ENCODE assay signal across 9 cellular contexts in the genomic region with DNA sequence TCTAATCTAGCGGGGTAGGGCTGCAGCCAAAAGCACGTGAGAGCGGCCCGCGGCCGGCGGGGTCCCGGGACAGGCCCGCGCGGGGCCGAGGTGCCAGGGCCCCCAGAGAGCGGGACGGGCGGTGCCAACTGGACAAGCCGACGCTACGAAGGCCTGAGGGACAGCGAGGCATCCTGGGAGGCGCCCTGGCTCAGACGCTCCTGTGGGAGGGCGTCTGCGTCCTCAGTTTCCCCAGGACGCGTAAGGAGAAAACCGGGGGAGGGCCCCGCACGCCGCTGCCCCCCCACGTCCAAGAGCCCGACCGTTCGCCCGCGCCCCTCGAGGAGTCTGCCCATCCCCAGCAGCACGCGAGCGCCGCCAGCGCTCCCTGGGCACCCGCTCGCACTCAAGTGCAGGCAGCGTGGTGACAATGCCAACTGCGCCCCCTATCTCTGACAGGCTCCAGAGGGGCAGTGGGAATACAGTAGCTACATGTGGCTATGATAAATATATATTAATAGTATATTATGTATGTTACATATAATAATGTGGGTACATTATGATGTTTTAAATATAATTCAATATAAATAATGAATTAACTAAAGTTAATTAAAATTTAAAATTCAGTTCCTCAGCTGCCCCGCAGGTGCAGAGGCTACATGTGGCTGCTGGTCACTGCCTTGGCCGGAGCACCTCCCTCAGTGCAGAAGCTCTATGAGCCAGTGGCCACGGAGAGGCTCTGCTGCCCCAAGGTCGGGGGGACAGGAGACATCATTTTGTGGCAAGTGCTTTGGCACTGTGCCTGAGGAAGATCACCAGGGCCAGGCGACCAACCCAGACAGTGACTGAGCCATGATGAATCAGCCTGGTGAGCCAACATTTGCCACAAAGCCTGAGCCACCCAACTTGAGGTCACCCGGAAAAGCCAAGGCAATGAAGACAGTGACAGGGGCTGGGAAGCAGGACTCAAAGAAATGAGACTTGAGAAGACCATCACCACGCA. TPM values are rescaled to one million over a fixed set of nuclear protein-coding genes. Genes with fewer than 3 reads are reported as not detected.
A peak's percentile ranks its signal among the peaks of the same experiment; 100 is the strongest.
DNase-seq lines count a peak whose midpoint lies in the region; ATAC-seq and TF ChIP-seq lines count a peak whose summit lies in the region.
"Had no signal": no experiment of that assay in that cellular context is flagged by ENCODE, and none has a peak within 500 bp of the region (broad histone marks: within the 10 kb centered on the region; RNA-seq: fewer than 3 reads in every experiment).

No MANE protein-coding gene starts in this region.

- intact Hi-C loops in transverse colon (cut with DNase I; ENCODE audit: low total_unique reads), result no loop called here

- TF ChIP-seq CTCF in WI38 (IDR thresholded peaks at IDR 0.05; ENCODE audit: low read depth, low read length) (peak; percentile 57), transverse colon (IDR thresholded peaks at IDR 0.05) (peak; percentile 35 to 55 (median 45))

- peaks cover 6% of the 10 kb centered on the region for H3K9me3 Mint-ChIP-seq in activated T-cell treated with anti-CD3 and anti-CD28 coated beads, Interleukin-2, amount 50 U/mL, for 24 hours
- peaks cover 10 to 18% (median 13%) of the 10 kb centered on the region in 7 donors for H3K9me3 Mint-ChIP-seq in naive B cell

- TF ChIP-seq POLR2A in transverse colon (IDR thresholded peaks at IDR 0.05), result no peak

- H3K36me3 ChIP-seq in esophagus (ENCODE audit: control insufficient read depth in 2 of 2, insufficient read depth in 2 of 2, low read length in 1 of 2) (no peaks in the 10 kb centered on the region), transverse colon (no peaks in the 10 kb centered on the region)

- H3K4me1 ChIP-seq in esophagus (ENCODE audit: control insufficient read depth in 2 of 2, insufficient read depth in 2 of 2, low read length in 1 of 2) (peaks cover 2 to 9% of the 10 kb centered on the region in 2 donors), transverse colon (peaks cover 0 to 11% (median 8%) of the 10 kb centered on the region in 4 donors)

- DNase-seq in activated T-cell treated with anti-CD3 and anti-CD28 coated beads for 1 hour (ENCODE audit: low read depth) (peak; percentile 43), naive B cell (peak; percentile 57), transverse colon (peak; percentile 58), NCI-H1048 (lab: John Stamatoyannopoulos, UW) (no peak)
- no peak for DNase-seq in activated T-cell treated with anti-CD3 and anti-CD28 coated beads, Interleukin-2, amount 50 U/mL, for 24 hours

- H3K27ac ChIP-seq in esophagus (ENCODE audit: low read depth in 2 of 2, low read length in 1 of 2) (peak overlapping the region in 1 of 2 donors; percentile 34), transverse colon (peak overlapping the region; percentile 10 to 74 (median 50))

- H3K4me3 ChIP-seq in WI38 (ENCODE audit: low read depth, low read length) (0 out of 2 replicates have a peak overlapping the region, but pooled peaks have one; percentile 16), esophagus (ENCODE audit: low read depth in 1 of 2, low read length in 2 of 2) (peak overlapping the region; percentile 9 to 12), transverse colon (peak overlapping the region in 3 of 4 donors; percentile 8 to 31 (median 27))

- no peak for TF ChIP-seq EP300 in transverse colon (IDR thresholded peaks at IDR 0.05; ENCODE audit: low read depth)

- H3K4me3 Mint-ChIP-seq in activated T-cell treated with anti-CD3 and anti-CD28 coated beads, Interleukin-2, amount 50 U/mL, for 24 hours, result no peak overlapping the region
- peak overlapping the region in 2 of 8 donors; percentile 51 to 52 for H3K4me3 Mint-ChIP-seq in naive B cell

- no peaks in the 10 kb centered on the region for H3K27me3 ChIP-seq in esophagus (ENCODE audit: control insufficient read depth in 1 of 2, insufficient read depth in 2 of 2, low read length in 2 of 2)
- no peaks in the 10 kb centered on the region for H3K27me3 ChIP-seq in transverse colon

- WGBS in esophagus, 2 donors, result 34 to 43% methylated on average over 52 of the region's 52 CpGs
- 49 to 64% methylated on average over 5 to 52 of the region's 52 CpGs for WGBS in transverse colon (ENCODE audit: low coverage in 1 of 2), 2 donors

- in situ Hi-C loops in transverse colon (cut with MboI; ENCODE audit: low pct_ligation_motif_present in 1 of 4, low pct_unique_long_range_greater_than_20kb in 1 of 4, low sequenced_read_pairs in 3 of 4), result no loop called here

- H3K27me3 Mint-ChIP-seq in activated T-cell treated with anti-CD3 and anti-CD28 coated beads, Interleukin-2, amount 50 U/mL, for 24 hours, result no peaks in the 10 kb centered on the region
- no peaks in the 10 kb centered on the region for H3K27me3 Mint-ChIP-seq in naive B cell

- peaks cover 7% of the 10 kb centered on the region for H3K4me1 Mint-ChIP-seq in activated T-cell treated with anti-CD3 and anti-CD28 coated beads, Interleukin-2, amount 50 U/mL, for 24 hours (ENCODE audit: low read depth)
- H3K4me1 Mint-ChIP-seq in naive B cell, result peaks cover 8 to 15% (median 11%) of the 10 kb centered on the region in 3 donors

- peaks cover 7% of the 10 kb centered on the region for H3K36me3 Mint-ChIP-seq in activated T-cell treated with anti-CD3 and anti-CD28 coated beads, Interleukin-2, amount 50 U/mL, for 24 hours (ENCODE audit: low read depth)
- H3K36me3 Mint-ChIP-seq in naive B cell, result peaks cover 8 to 26% of the 10 kb centered on the region in 2 donors

- peak; percentile 89 to 94 for ATAC-seq in naive B cell (ENCODE audit: low read depth in 2 of 2)
- no peak for ATAC-seq in GM21786 (IDR thresholded peaks at IDR 0.05; ENCODE audit: unreplicated experiment)

- no peak overlapping the region for H3K27ac Mint-ChIP-seq in activated T-cell treated with anti-CD3 and anti-CD28 coated beads, Interleukin-2, amount 50 U/mL, for 24 hours
- H3K27ac Mint-ChIP-seq in naive B cell, result no peak overlapping the region

- H3K9me3 ChIP-seq in esophagus (ENCODE audit: control insufficient read depth in 2 of 2, insufficient read depth in 1 of 2, low read depth in 1 of 2, low read length in 1 of 2) (peaks cover under 1% of the 10 kb centered on the region in 2 donors), transverse colon (peaks cover 0 to 5% of the 10 kb centered on the region in 2 donors)

RNA-seq across cellular contexts. Expression of gene SFT2D3, which starts 5.5 kb away (rescaled TPM):
- 1 to 10 TPM; 3.8 to 4.2 TPM for polyA plus RNA-seq in esophagus
- polyA plus RNA-seq in naive B cell (ENCODE audit: low read depth in 6 of 6), result 1 to 10 TPM in 3 of 6 donors, under 1 TPM in 2, not detected in 1; 0.28 to 3.0 (median 2.8) TPM
- 10 to 100 TPM in 1 of 4 donors, 1 to 10 TPM in 3; 6.8 to 13.7 (median 8.3) TPM for total RNA-seq in transverse colon

RNA-seq across cellular contexts. Expression of gene LIMS2, which starts 20.5 kb away (rescaled TPM):
- 10 to 100 TPM; 32.4 to 58.4 TPM for polyA plus RNA-seq in esophagus
- 10 to 100 TPM; 11.2 to 60.4 (median 27.7) TPM for polyA plus RNA-seq in naive B cell (ENCODE audit: low read depth in 6 of 6)
- 100 to 1,000 TPM in 2 of 4 donors, 10 to 100 TPM in 2; 34.5 to 198 (median 91.3) TPM for total RNA-seq in transverse colon

RNA-seq across cellular contexts. Expression of gene GPR17, which starts 49.8 kb away (rescaled TPM):
- polyA plus RNA-seq in esophagus (1 to 10 TPM in 1 of 2 donors, under 1 TPM in 1; 0.26 to 1.6 TPM), naive B cell (ENCODE audit: low read depth in 6 of 6) (not detected)
- under 1 TPM in 1 of 4 donors, not detected in 3; 0.14 TPM for total RNA-seq in transverse colon
- total RNA-seq: activated CD8-positive, alpha-beta memory T cell treated with anti-CD3 and anti-CD28 coated beads for 36 hours had no signal

Comparison
In these comparisons a context has a peak if more than half of its experiments do, and no peak if none do; other contexts are left out.
1. DNase-seq: peak in activated T-cell treated with anti-CD3 and anti-CD28 coated beads for 1 hour (single experiment), naive B cell (single experiment) and transverse colon (single experiment); none in activated T-cell treated with anti-CD3 and anti-CD28 coated beads, Interleukin-2, amount 50 U/mL, for 24 hours (single experiment) and NCI-H1048 (single experiment).
2. Peak in every context shown above with its lines, with median percentiles within 50 percentile points of each other: H3K4me3 ChIP-seq.